Comparison of ENCODE assay signal across 9 cellular contexts in genomic region chr3:36918050-36918449, GRCh38. TPM values are rescaled to one million over a fixed set of nuclear protein-coding genes. Genes with fewer than 3 reads are reported as not detected.
DNase-seq lines count a peak whose midpoint lies in the region; ATAC-seq, FAIRE-seq and TF ChIP-seq lines count a peak whose summit lies in the region.
"Had no signal": no experiment of that assay in that cellular context is flagged by ENCODE, and none has a peak within 500 bp of the region (broad histone marks: within the 10 kb centered on the region; RNA-seq: fewer than 3 reads in every experiment).

No MANE protein-coding gene starts in this region.

- no peaks in the 10 kb centered on the region for H3K36me3 ChIP-seq in HepG2 (replicated peaks in 1 of 2; ENCODE audit: control insufficient read depth in 1 of 2, insufficient read depth in 2 of 2, low read length in 2 of 2)

- ATAC-seq in GM18861 (IDR thresholded peaks at IDR 0.05; ENCODE audit: unreplicated experiment): peak; percentile 88
- peak; percentile 75 for ATAC-seq in GM21737 (IDR thresholded peaks at IDR 0.05; ENCODE audit: unreplicated experiment)
- ATAC-seq in HG03571 (IDR thresholded peaks at IDR 0.05; ENCODE audit: unreplicated experiment): peak; percentile 82
- ATAC-seq in HepG2: no peak

- H3K27me3 ChIP-seq in HepG2 (ENCODE audit: control insufficient read depth in 1 of 2, insufficient read depth in 2 of 2, low read length in 2 of 2): no peaks in the 10 kb centered on the region; a peak in 1 of 5 replicates

- BruUV-seq in Calu3 (replicated peaks; lab: Mats Ljungman, UMichigan) (no TSS peak), HepG2 (replicated peaks; lab: Mats Ljungman, UMichigan) (no TSS peak)

- no peak for TF ChIP-seq RAD21 in HepG2 (CRISPR knock-in tag; IDR thresholded peaks at IDR 0.05)

- CTCF ChIA-PET in Calu3 (lab: Charles Lee) (no interaction called here), HepG2 (lab: Yijun Ruan, JAX; ENCODE audit: low intra/inter-chr PET ratio, low total read pairs) (no interaction called here)

- TF ChIP-seq CTCF in Calu3 (IDR thresholded peaks at IDR 0.05; ENCODE audit: unreplicated experiment) (no peak), HepG2 (CRISPR knock-in tag; IDR thresholded peaks at IDR 0.05) (no peak)

- no peaks in the 10 kb centered on the region for H3K27me3 Mint-ChIP-seq in dendritic cell treated with granulocyte-macrophage colony-stimulating factor and Interleukin-4, amounts not matched to agents 40 ng/mL and 50 ng/mL, for 4 days
- H3K27me3 Mint-ChIP-seq in Calu3 (ENCODE audit: unreplicated experiment): no peaks in the 10 kb centered on the region

- no peak overlapping the region for H3K4me2 ChIP-seq in HepG2 (ENCODE audit: low read depth, low read length)

- no peak for TF ChIP-seq POLR2A in HepG2 (IDR thresholded peaks at IDR 0.05; ENCODE audit: insufficient read depth in 1 of 2, low read depth in 2 of 2, low read length in 2 of 2)

- WGBS in HepG2 (ENCODE audit: low lambda C conversion rate): 68% methylated on average over 2 of the region's 2 CpGs

- peak overlapping the region; percentile 83 for H3K27ac Mint-ChIP-seq in dendritic cell treated with granulocyte-macrophage colony-stimulating factor and Interleukin-4, amounts not matched to agents 40 ng/mL and 50 ng/mL, for 4 days
- H3K27ac Mint-ChIP-seq in Calu3 (ENCODE audit: unreplicated experiment): no peak overlapping the region

- H3K36me3 Mint-ChIP-seq in dendritic cell treated with granulocyte-macrophage colony-stimulating factor and Interleukin-4, amounts not matched to agents 40 ng/mL and 50 ng/mL, for 4 days (ENCODE audit: low read depth): peaks cover 14% of the 10 kb centered on the region
- no peaks in the 10 kb centered on the region for H3K36me3 Mint-ChIP-seq in Calu3 (ENCODE audit: insufficient read depth, unreplicated experiment)

- intact Hi-C loops in dendritic cell treated with granulocyte-macrophage colony-stimulating factor and Interleukin-4, amounts not matched to agents 40 ng/mL and 50 ng/mL, for 4 days (cut with micrococcal nuclease): no loop called here
- intact Hi-C loops in Calu3 (cut with micrococcal nuclease; ENCODE audit: unreplicated experiment) (no loop called here), HepG2 (cut with micrococcal nuclease; ENCODE audit: unreplicated experiment) (no loop called here)

- TF ChIP-seq EP300 in HepG2 (IDR thresholded peaks at IDR 0.05; ENCODE audit: low read depth in 2 of 2, low read length in 2 of 2) (no peak), HepG2 (CRISPR knock-in tag; IDR thresholded peaks at IDR 0.05; ENCODE audit: borderline replicate concordance) (no peak)

- H3K4me3 ChIP-seq in HepG2 (replicated peaks in 1 of 3; ENCODE audit: insufficient read depth in 1 of 3, low read depth in 2 of 3, low read length in 3 of 3): no peak overlapping the region

- FAIRE-seq in HepG2 (lab: Jason Lieb, UNC): no peak

- peaks cover 36% of the 10 kb centered on the region for H3K4me1 ChIP-seq in HepG2 (ENCODE audit: insufficient read depth, low read length)

- H3K9me3 ChIP-seq in HepG2 (ENCODE audit: low read length): peaks cover 9% of the 10 kb centered on the region; the same call in 1 of the 2 replicates

- H3K9me3 Mint-ChIP-seq in dendritic cell treated with granulocyte-macrophage colony-stimulating factor and Interleukin-4, amounts not matched to agents 40 ng/mL and 50 ng/mL, for 4 days: peaks cover 15% of the 10 kb centered on the region
- H3K9me3 Mint-ChIP-seq in Calu3 (ENCODE audit: low read depth, unreplicated experiment): peaks cover 15% of the 10 kb centered on the region

- peak overlapping the region; percentile 76 for H3K4me3 Mint-ChIP-seq in dendritic cell treated with granulocyte-macrophage colony-stimulating factor and Interleukin-4, amounts not matched to agents 40 ng/mL and 50 ng/mL, for 4 days
- H3K4me3 Mint-ChIP-seq in Calu3 (ENCODE audit: low read depth, unreplicated experiment): no peak overlapping the region

- H2AFZ ChIP-seq in HepG2 (ENCODE audit: low read length): no peak overlapping the region

- no peak overlapping the region for H3K27ac ChIP-seq in HepG2 (ENCODE audit: extremely low read length, insufficient read depth, low read length)

- DNase-seq in Calu3: no peak
- no peak for DNase-seq in NCI-H446 (lab: John Stamatoyannopoulos, UW)
- no peak for DNase-seq in HepG2 (ENCODE audit: low spot score)
- no peak for DNase-seq in medulla oblongata (ENCODE audit: extremely low spot score)
- DNase-seq: NCI-H345 had no signal

- POLR2A ChIA-PET in HepG2 (lab: Yijun Ruan, JAX): no interaction called here

- no peaks in the 10 kb centered on the region for H4K20me1 ChIP-seq in HepG2 (ENCODE audit: insufficient read depth, low read length)

- in situ Hi-C loops in HepG2 (cut with HindIII; ENCODE audit: extremely low pct_ligation_motif_present, low pct_unique_long_range_greater_than_20kb): no loop called here

- H3K9ac ChIP-seq in HepG2 (ENCODE audit: insufficient read depth, low read depth, low read length): no peak overlapping the region

- H3K79me2 ChIP-seq in HepG2 (ENCODE audit: insufficient read depth, low read length): no peaks in the 10 kb centered on the region

- H3K4me1 Mint-ChIP-seq in dendritic cell treated with granulocyte-macrophage colony-stimulating factor and Interleukin-4, amounts not matched to agents 40 ng/mL and 50 ng/mL, for 4 days (ENCODE audit: low read depth): peaks cover 43% of the 10 kb centered on the region
- peaks cover 13% of the 10 kb centered on the region for H3K4me1 Mint-ChIP-seq in Calu3 (ENCODE audit: low read depth, unreplicated experiment)

TF ChIP-seq in HepG2, 621 proteins besides CTCF, POLR2A, EP300 and RAD21 (continues in another document):
- TF ChIP-seq RELA (CRISPR knock-in tag; IDR thresholded peaks at IDR 0.05) (no peak), ELF3 (CRISPR knock-in tag; IDR thresholded peaks at IDR 0.05) (no peak), AKAP8 (CRISPR knock-in tag; IDR thresholded peaks at IDR 0.05) (no peak), ELF4 (CRISPR knock-in tag; IDR thresholded peaks at IDR 0.05; ENCODE audit: borderline replicate concordance) (no peak), ZNF263 (CRISPR knock-in tag; IDR thresholded peaks at IDR 0.05) (no peak), TBX3 (IDR thresholded peaks at IDR 0.05; ENCODE audit: borderline replicate concordance) (no peak), TBX2 (CRISPR knock-in tag; IDR thresholded peaks at IDR 0.05; ENCODE audit: borderline replicate concordance) (no peak), PITX1 (CRISPR knock-in tag; IDR thresholded peaks at IDR 0.05) (no peak), JARID2 (CRISPR knock-in tag; IDR thresholded peaks at IDR 0.05; ENCODE audit: insufficient replicate concordance) (no peak), PAX8 (CRISPR knock-in tag; IDR thresholded peaks at IDR 0.05; ENCODE audit: borderline replicate concordance) (no peak), PRMT3 (CRISPR knock-in tag; IDR thresholded peaks at IDR 0.05; ENCODE audit: borderline replicate concordance, low read depth) (no peak), ISX (CRISPR knock-in tag; conservative IDR thresholded peaks at IDR 0.05) (no peak), ZNF746 (CRISPR knock-in tag; IDR thresholded peaks at IDR 0.05) (no peak), ZNF709 (CRISPR knock-in tag; IDR thresholded peaks at IDR 0.05) (no peak), ZBTB26 (CRISPR knock-in tag; IDR thresholded peaks at IDR 0.05; ENCODE audit: borderline replicate concordance) (no peak), ZNF430 (CRISPR knock-in tag; IDR thresholded peaks at IDR 0.05) (no peak)

RNA-seq across cellular contexts. Expression of gene TRANK1, which starts 26.8 kb away (rescaled TPM):
- total RNA-seq in Calu3 (2022) (10.3 and 21.5 TPM in 2 replicates), HepG2 (2016; rRNA removed; fragmentation: Illumina TruSeq; extraction: Trizol) (0.13 and 0.67 TPM in 2 replicates)
- 0.26 TPM in 1 of 2 replicates, not detected in the other for total RNA-seq in HepG2 (2016; cell fraction: cytosol; rRNA removed; fragmentation: Illumina TruSeq; extraction: Trizol; ENCODE audit: low read depth)
- 0.11 and 0.52 TPM in 2 replicates for total RNA-seq in HepG2 (2016; cell fraction: insoluble cytoplasmic fraction; rRNA removed; fragmentation: Illumina TruSeq; extraction: Trizol)
- 0.14 and 0.34 TPM in 2 replicates for total RNA-seq in HepG2 (2016; cell fraction: membrane; rRNA removed; fragmentation: Illumina TruSeq; extraction: Trizol)
- total RNA-seq in HepG2 (2016; cell fraction: nucleus; rRNA removed; fragmentation: Illumina TruSeq; extraction: Trizol): 0.19 and 1.2 TPM in 2 replicates
- 0.32 and 0.33 TPM in 2 replicates for polyA plus RNA-seq in HepG2 (2011; rRNA removed)
- polyA plus RNA-seq in HepG2 (2011; cell fraction: cytosol; rRNA removed): 0.11 and 0.22 TPM in 2 replicates
- 0.78 and 1.3 TPM in 2 replicates for polyA plus RNA-seq in HepG2 (2011; cell fraction: nucleus; rRNA removed)
- 0.68 and 1.0 TPM in 2 replicates for polyA plus RNA-seq in HepG2 (2012)
- polyA plus RNA-seq in HepG2 (2016; cell fraction: cytosol; fragmentation: Illumina TruSeq; extraction: Trizol; ENCODE audit: low read depth): not detected in 2 replicates
- polyA plus RNA-seq in HepG2 (2016; cell fraction: insoluble cytoplasmic fraction; fragmentation: Illumina TruSeq; extraction: Trizol; ENCODE audit: low read depth): 0.15 and 0.17 TPM in 2 replicates
- not detected in 2 replicates for polyA plus RNA-seq in HepG2 (2016; cell fraction: membrane; fragmentation: Illumina TruSeq; extraction: Trizol; ENCODE audit: low read depth)
- 0.15 and 0.17 TPM in 2 replicates for polyA plus RNA-seq in HepG2 (2016; cell fraction: nucleus; fragmentation: Illumina TruSeq; extraction: Trizol; ENCODE audit: insufficient read depth, low read depth)
- 0.28 and 10.7 TPM in 2 replicates for polyA minus RNA-seq in HepG2 (2011; rRNA and poly(A)+ RNA removed; ENCODE audit: low replicate concordance)
- 0.26 and 0.79 TPM in 2 replicates for polyA minus RNA-seq in HepG2 (2011; cell fraction: cytosol; rRNA and poly(A)+ RNA removed)
- 1.6 and 3.0 TPM in 2 replicates for polyA minus RNA-seq in HepG2 (2011; cell fraction: nucleus; rRNA and poly(A)+ RNA removed)
